Comparison of ENCODE assay signal across 23 cellular contexts in genomic region chr13:91893040-91893439, GRCh38.
"Had no signal": no experiment of that assay in that cellular context is flagged by ENCODE, and none has a peak within 500 bp of the region (broad histone marks: within the 10 kb centered on the region; RNA-seq: fewer than 3 reads in every experiment).

No MANE protein-coding gene starts in this region.

- H3K9me3 ChIP-seq: colonic mucosa, gastrocnemius medialis had no signal

- H3K36me3 ChIP-seq: colonic mucosa, esophagus muscularis mucosa, esophagus squamous epithelium, gastrocnemius medialis, gastroesophageal sphincter, heart left ventricle, heart right ventricle had no signal

- H3K4me3 ChIP-seq: colonic mucosa, coronary artery, dorsolateral prefrontal cortex, esophagus muscularis mucosa, esophagus squamous epithelium, gastrocnemius medialis, gastroesophageal sphincter, heart left ventricle, heart right ventricle had no signal

- H3K27ac ChIP-seq: colonic mucosa, coronary artery, dorsolateral prefrontal cortex, epithelial cell of prostate, esophagus muscularis mucosa, esophagus squamous epithelium, foreskin keratinocyte, gastrocnemius medialis, gastroesophageal sphincter, heart left ventricle, heart right ventricle had no signal

- DNase-seq: colonic mucosa; cortex of kidney; dermis blood vessel endothelial cell; dorsolateral prefrontal cortex; effector CD4-positive, alpha-beta T cell; effector CD8-positive, alpha-beta T cell; effector memory CD4-positive, alpha-beta T cell; effector memory CD8-positive, alpha-beta T cell; endodermal cell; erythroblast; esophagus squamous epithelium; foreskin fibroblast; foreskin keratinocyte; foreskin melanocyte; gastrocnemius medialis; glutamatergic neuron; head of caudate nucleus; heart left ventricle; heart right ventricle had no signal

- H3K4me1 ChIP-seq: colonic mucosa, esophagus muscularis mucosa, esophagus squamous epithelium, foreskin keratinocyte, gastrocnemius medialis, gastroesophageal sphincter, heart left ventricle, heart right ventricle had no signal
